ENCODE assay signal across 8 cellular contexts in genomic region chr13:110112379-110112778, GRCh38.
DNase-seq lines count a peak whose midpoint lies in the region; ATAC-seq, FAIRE-seq and TF ChIP-seq lines count a peak whose summit lies in the region.
"Not testable (repeated sequence)": the region's sequence is repeated elsewhere in the genome, so short reads cannot be mapped to it uniquely, and the experiment has no call there.

No MANE protein-coding gene starts in this region.

- H3K4me2 ChIP-seq in GM23248 (ENCODE audit: unreplicated experiment); K562 (ENCODE audit: insufficient read depth, low read length): not testable (repeated sequence)

- H3K27me3 ChIP-seq in BJ (ENCODE audit: control insufficient read depth, insufficient read depth, low read length); GM23248 (replicated peaks; ENCODE audit: insufficient read depth); K562 (ENCODE audit: control insufficient read depth in 2 of 2, insufficient read depth in 2 of 2, low read length in 2 of 2): not testable (repeated sequence)

- H3K27ac ChIP-seq in GM23248; K562 (ENCODE audit: extremely low read depth, low read depth, low read length): not testable (repeated sequence)

- not testable (repeated sequence) for H2AFZ ChIP-seq in GM23248; K562 (ENCODE audit: low read depth, low read length)

- not testable (repeated sequence) for TF ChIP-seq RAD21 in K562 (CRISPR knock-in tag; conservative IDR thresholded peaks at IDR 0.05 in 1 of 2, IDR thresholded peaks at IDR 0.05 in 1 of 2)

- not testable (repeated sequence) for DNase-seq in BJ (ENCODE audit: low read depth); fibroblast of pulmonary artery (ENCODE audit: low read depth)
- DNase-seq in GM23248 (peak; percentile 41), NCI-H82 (lab: John Stamatoyannopoulos, UW) (peak; percentile 27), K562 (ENCODE audit: extremely low read depth in 1 of 4, low spot score in 3 of 4) (peak; percentile 20 to 45 (median 38)), lung microvascular endothelial cell (ENCODE audit: low read depth in 2 of 2) (peak; percentile 33 to 38)
- peak; percentile 51 for DNase-seq in stimulated activated CD8-positive, alpha-beta memory T cell treated with anti-CD3 and anti-CD28 coated beads, Interleukin-4, amount 100 ng/mL, for 48 hours

- not testable (repeated sequence) for H4K20me1 ChIP-seq in GM23248 (ENCODE audit: insufficient read depth); K562 (replicated peaks; ENCODE audit: control insufficient read depth, insufficient read depth, low read length)

- not testable (repeated sequence) for BruUV-seq in K562 (replicated peaks; lab: Mats Ljungman, UMichigan)

- TF ChIP-seq CTCF in BJ (IDR thresholded peaks at IDR 0.05; ENCODE audit: insufficient read depth, low read depth, low read length) (peak; percentile 48), WI38 (IDR thresholded peaks at IDR 0.05; ENCODE audit: low read depth, low read length) (peak; percentile 21; the same call in 1 of the 2 replicates), K562 (IDR thresholded peaks at IDR 0.05 in 2 of 3, conservative IDR thresholded peaks at IDR 0.05 in 1 of 3; ENCODE audit: insufficient read depth in 2 of 3, low read depth in 1 of 3, low read length in 3 of 3) (peak in 2 of 3 experiments; percentile 19 to 21; a peak in 3 of 6 replicates), fibroblast of pulmonary artery (IDR thresholded peaks at IDR 0.05; ENCODE audit: low read length, missing control alignments) (peak; percentile 28)

- not testable (repeated sequence) for FAIRE-seq in K562 (lab: Jason Lieb, UNC)

- H3K79me2 ChIP-seq in GM23248 (ENCODE audit: insufficient read depth); K562 (ENCODE audit: control insufficient read depth, insufficient read depth, low read length): not testable (repeated sequence)

- not testable (repeated sequence) for H3K9ac ChIP-seq in GM23248; K562 (ENCODE audit: insufficient read depth in 1 of 2, low read depth in 2 of 2, low read length in 2 of 2)

- not testable (repeated sequence) for H3K36me3 ChIP-seq in BJ (ENCODE audit: control insufficient read depth, insufficient read depth, low read length); GM23248 (ENCODE audit: low read depth); K562 (ENCODE audit: control insufficient read depth, insufficient read depth, low read length)

- POLR2A ChIA-PET in BJ (lab: Charles Lee); K562 (lab: Yijun Ruan, JAX): not testable (repeated sequence)

- not testable (repeated sequence) for H3K9me1 ChIP-seq in K562 (ENCODE audit: control insufficient read depth, insufficient read depth, low read length)

- ATAC-seq in K562 = 0 out of 3 replicates have a peak, but pooled peaks have one; percentile 50

- TF ChIP-seq EP300 in K562 (IDR thresholded peaks at IDR 0.05; ENCODE audit: low read length) = not testable (repeated sequence)

- CTCF ChIA-PET in BJ (lab: Yijun Ruan, JAX) (interaction anchor here (5.7 kb wide), 1 partner anchor 1150 kb away, joined by 45 read pairs; no protein-coding TSS in a partner anchor), K562 (lab: Yijun Ruan, JAX; ENCODE audit: low intra/inter-chr PET ratio) (interaction anchor here (0.6 kb wide), 1 partner anchor 541 kb away, joined by 3 read pairs; no protein-coding TSS in a partner anchor)

- TF ChIP-seq POLR2A in K562 (conservative IDR thresholded peaks at IDR 0.05) = not testable (repeated sequence)

- not testable (repeated sequence) for H3K4me3 ChIP-seq in BJ (ENCODE audit: low read depth, low read length); GM23248; WI38 (ENCODE audit: low read depth, low read length); K562; fibroblast of pulmonary artery (replicated peaks; ENCODE audit: low read depth, low read length)

- H3K9me3 ChIP-seq in GM23248 (ENCODE audit: low read depth); K562 (replicated peaks; ENCODE audit: control insufficient read depth, insufficient read depth, low read depth, low read length): not testable (repeated sequence)

- peaks cover 41% of the 10 kb centered on the region for H3K4me1 ChIP-seq in GM23248 (ENCODE audit: insufficient read depth)
- H3K4me1 ChIP-seq in K562 (replicated peaks in 1 of 2; ENCODE audit: control insufficient read depth in 2 of 2, insufficient read depth in 2 of 2, low read length in 2 of 2) = not testable (repeated sequence)

- 78 to 83% methylated on average over 6 of the region's 6 CpGs for WGBS in GM23248 (ENCODE audit: low coverage in 1 of 2, low lambda C conversion rate in 2 of 2, missing lambda C conversion rate in 2 of 2), 2 experiments
- WGBS in K562 (ENCODE audit: insufficient coverage, low coverage, missing lambda C conversion rate) = 4% methylated on average over 3 of the region's 6 CpGs

- peaks cover 37% of the 10 kb centered on the region for H3F3A ChIP-seq in GM23248 (ENCODE audit: insufficient read depth)

- in situ Hi-C loops in GM23248 (cut with MboI) (loop anchor here (10.0 to 25.0 kb wide), 2 partner anchors 825 to 968 kb away; no protein-coding TSS in a partner anchor), K562 (cut with MboI) (loop anchor here (25.0 kb wide), 1 partner anchor 1150 kb away; no protein-coding TSS in a partner anchor)

- not testable (repeated sequence) for H3K9me2 ChIP-seq in GM23248 (ENCODE audit: insufficient read depth)

- intact Hi-C loops in K562 (cut with micrococcal nuclease) = loop anchor here (10.0 kb wide), 1 partner anchor 968 kb away; no protein-coding TSS in a partner anchor
